ENCODE assay signal across 22 cellular contexts in genomic region chr6:657743-658142, GRCh38. TPM values are rescaled to one million over a fixed set of nuclear protein-coding genes. Genes with fewer than 3 reads are reported as not detected.
DNase-seq lines count a peak whose midpoint lies in the region; ATAC-seq, FAIRE-seq and TF ChIP-seq lines count a peak whose summit lies in the region.
"Had no signal": no experiment of that assay in that cellular context is flagged by ENCODE, and none has a peak within 500 bp of the region (broad histone marks: within the 10 kb centered on the region; RNA-seq: fewer than 3 reads in every experiment).

No MANE protein-coding gene starts in this region.

- peaks cover 25% of the 10 kb centered on the region for H3K4me1 ChIP-seq in CD8-positive, alpha-beta T cell (ENCODE audit: insufficient read depth, low read length)
- H3K4me1 ChIP-seq in Loucy (ENCODE audit: insufficient read depth, low read length, poor library complexity, severe bottlenecking), result peaks cover 42% of the 10 kb centered on the region
- H3K4me1 ChIP-seq in osteoblast (ENCODE audit: insufficient read depth, low read length), result peaks cover 9% of the 10 kb centered on the region
- H3K4me1 ChIP-seq: BE2C had no signal

- no peak for DNase-seq in CD8-positive, alpha-beta T cell
- DNase-seq in brain microvascular endothelial cell (no peak), osteoblast (ENCODE audit: insufficient read length, low spot score, missing footprints) (peak; percentile 43), T-helper 2 cell (no peak), D721Med (ENCODE audit: insufficient read length, low spot score) (no peak)
- no peak for DNase-seq in activated CD4-positive, alpha-beta T cell treated with anti-CD3 and anti-CD28 coated beads for 36 hours
- DNase-seq: BE2C; CD4-positive, CD25-positive, alpha-beta regulatory T cell; COR-L47; DMS 273 treated with DMSO at 0.1 percent for 48 hours; DMS79 treated with DMSO at 0.1 percent for 48 hours; H9; Kasumi-1; MG63; NCI-H1417; NCI-H1694 treated with DMSO at 0.1 percent for 48 hours; NCI-H2081 treated with DMSO at 0.1 percent for 48 hours; NCI-H2171 treated with DMSO at 0.1 percent for 48 hours; NCI-H524 treated with DMSO at 0.1 percent for 48 hours had no signal

- H3K4me3 ChIP-seq in CD8-positive, alpha-beta T cell (ENCODE audit: low read depth, low read length), result no peak overlapping the region
- H3K4me3 ChIP-seq in Loucy (ENCODE audit: low read length, poor library complexity, severe bottlenecking) (no peak overlapping the region), brain microvascular endothelial cell (ENCODE audit: low read depth, low read length) (no peak overlapping the region), osteoblast (ENCODE audit: insufficient read depth, low read length) (peak overlapping the region; percentile 10)
- H3K4me3 ChIP-seq: MG63 had no signal

- POLR2A ChIA-PET in CD8-positive, alpha-beta T cell (lab: Charles Lee), result no interaction called here
- POLR2A ChIA-PET in activated CD4-positive, alpha-beta T cell treated with anti-CD3 and anti-CD28 coated beads for 36 hours (lab: Charles Lee), result no interaction called here

- H3K36me3 ChIP-seq in CD8-positive, alpha-beta T cell (ENCODE audit: insufficient read depth, low read length), result peaks cover 5% of the 10 kb centered on the region
- H3K36me3 ChIP-seq in Loucy (ENCODE audit: insufficient read depth, low read length) (no peaks in the 10 kb centered on the region), brain microvascular endothelial cell (replicated peaks) (peaks cover 6% of the 10 kb centered on the region), osteoblast (ENCODE audit: insufficient read depth, low read length) (no peaks in the 10 kb centered on the region)
- H3K36me3 ChIP-seq: BE2C, MG63 had no signal

- intact Hi-C loops in CD8-positive, alpha-beta T cell (cut with DNase I, micrococcal nuclease), result no loop called here
- intact Hi-C loops in activated CD4-positive, alpha-beta T cell treated with anti-CD3 and anti-CD28 coated beads for 36 hours (cut with DNase I, micrococcal nuclease), result loop anchor here in 1 of 2 experiments (5.0 kb wide), 1 partner anchor 35 kb away; the partner anchor contains the start of gene EXOC2

- H3K79me2 ChIP-seq in Loucy (ENCODE audit: insufficient read depth, low read length), result peaks cover 32% of the 10 kb centered on the region
- H3K79me2 ChIP-seq in osteoblast (ENCODE audit: insufficient read depth, low read length), result peaks cover 60% of the 10 kb centered on the region

- H3K4me1 Mint-ChIP-seq in CD8-positive, alpha-beta T cell (ENCODE audit: low read depth), result peaks cover 61% of the 10 kb centered on the region
- H3K4me1 Mint-ChIP-seq in activated CD4-positive, alpha-beta T cell treated with anti-CD3 and anti-CD28 coated beads for 36 hours, result peaks cover 48% of the 10 kb centered on the region

- no peak overlapping the region for H3K27ac ChIP-seq in CD8-positive, alpha-beta T cell (ENCODE audit: low read depth, low read length)
- H3K27ac ChIP-seq in brain microvascular endothelial cell (peak overlapping the region; percentile 91), osteoblast (ENCODE audit: low read depth, low read length) (peak overlapping the region; percentile 95)

- no peak overlapping the region for H3K4me3 Mint-ChIP-seq in CD8-positive, alpha-beta T cell
- H3K4me3 Mint-ChIP-seq in activated CD4-positive, alpha-beta T cell treated with anti-CD3 and anti-CD28 coated beads for 36 hours, result no peak overlapping the region
- H3K4me3 Mint-ChIP-seq: CD4-positive, CD25-positive, alpha-beta regulatory T cell; H9; HFFc6 had no signal

- H3K9me2 ChIP-seq in Loucy (replicated peaks; ENCODE audit: low read depth, low read length), result no peaks in the 10 kb centered on the region

- H2AFZ ChIP-seq in Loucy (ENCODE audit: low read length), result no peak overlapping the region
- no peak overlapping the region for H2AFZ ChIP-seq in osteoblast (ENCODE audit: low read length)

- H3K9me3 Mint-ChIP-seq in CD8-positive, alpha-beta T cell, result peaks cover 2% of the 10 kb centered on the region
- H3K9me3 Mint-ChIP-seq in activated CD4-positive, alpha-beta T cell treated with anti-CD3 and anti-CD28 coated beads for 36 hours (ENCODE audit: low read depth), result peaks cover 3% of the 10 kb centered on the region
- H3K9me3 Mint-ChIP-seq: H9, HFFc6 had no signal

- H4K20me1 ChIP-seq in Loucy (ENCODE audit: insufficient read depth, low read length, poor library complexity, severe bottlenecking) (peaks cover 2% of the 10 kb centered on the region), osteoblast (ENCODE audit: insufficient read depth, low read length) (peaks cover 8% of the 10 kb centered on the region)

- CTCF ChIA-PET in CD8-positive, alpha-beta T cell (lab: Charles Lee), result no interaction called here
- CTCF ChIA-PET in activated CD4-positive, alpha-beta T cell treated with anti-CD3 and anti-CD28 coated beads for 36 hours (lab: Charles Lee), result no interaction called here

- ATAC-seq in CD8-positive, alpha-beta T cell, result no peak
- no peak for ATAC-seq in activated CD4-positive, alpha-beta T cell treated with anti-CD3 and anti-CD28 coated beads for 36 hours

- peak overlapping the region; percentile 29 for H3K9ac ChIP-seq in Loucy (ENCODE audit: low read depth, low read length, poor library complexity, severe bottlenecking)

- no peak for FAIRE-seq in D721Med (lab: Jason Lieb, UNC)
- FAIRE-seq: RCC 7860 had no signal

- peak overlapping the region; percentile 58 for H3K4me2 ChIP-seq in Loucy (ENCODE audit: low read depth, low read length, poor library complexity, severe bottlenecking)
- H3K4me2 ChIP-seq in osteoblast (ENCODE audit: insufficient read depth, low read length), result peak overlapping the region; percentile 63

- in situ Hi-C loops in brain microvascular endothelial cell (cut with HindIII; ENCODE audit: low pct_ligation_motif_present, low sequenced_read_pairs), result no loop called here

- no peaks in the 10 kb centered on the region for H3F3A ChIP-seq in Loucy (ENCODE audit: low read depth)

- no peaks in the 10 kb centered on the region for H3K9me3 ChIP-seq in CD8-positive, alpha-beta T cell (ENCODE audit: low read length)
- H3K9me3 ChIP-seq in Loucy (ENCODE audit: insufficient read depth, low read depth, low read length), result no peaks in the 10 kb centered on the region
- H3K9me3 ChIP-seq in osteoblast (ENCODE audit: low read depth, low read length), result no peaks in the 10 kb centered on the region
- H3K9me3 ChIP-seq: BE2C, MG63 had no signal

- H3K36me3 Mint-ChIP-seq in CD8-positive, alpha-beta T cell, result peaks cover 34% of the 10 kb centered on the region
- H3K36me3 Mint-ChIP-seq in activated CD4-positive, alpha-beta T cell treated with anti-CD3 and anti-CD28 coated beads for 36 hours (ENCODE audit: low read depth), result peaks cover 21% of the 10 kb centered on the region

- no peaks in the 10 kb centered on the region for H3K27me3 ChIP-seq in CD8-positive, alpha-beta T cell (ENCODE audit: insufficient read depth, low read length)
- H3K27me3 ChIP-seq in Loucy (ENCODE audit: insufficient read depth, low read length, poor library complexity, severe bottlenecking) (no peaks in the 10 kb centered on the region), brain microvascular endothelial cell (replicated peaks) (no peaks in the 10 kb centered on the region), osteoblast (ENCODE audit: insufficient read depth, low read length) (no peaks in the 10 kb centered on the region)
- H3K27me3 ChIP-seq: BE2C, MG63 had no signal

- TF ChIP-seq CTCF in CD8-positive, alpha-beta T cell (IDR thresholded peaks at IDR 0.05), result no peak
- no peak for TF ChIP-seq CTCF in Loucy (conservative IDR thresholded peaks at IDR 0.05; ENCODE audit: low read length)
- TF ChIP-seq CTCF in brain microvascular endothelial cell (IDR thresholded peaks at IDR 0.05; ENCODE audit: low read depth, low read length, missing control alignments), result no peak
- no peak for TF ChIP-seq CTCF in osteoblast (IDR thresholded peaks at IDR 0.05; ENCODE audit: extremely low read depth, low read depth, low read length)
- no peak for TF ChIP-seq CTCF in D721Med (IDR thresholded peaks at IDR 0.05; ENCODE audit: insufficient read depth, missing control alignments)

- H3K27ac Mint-ChIP-seq in CD8-positive, alpha-beta T cell, result peak overlapping the region; percentile 21
- no peak overlapping the region for H3K27ac Mint-ChIP-seq in activated CD4-positive, alpha-beta T cell treated with anti-CD3 and anti-CD28 coated beads for 36 hours

- H3K27me3 Mint-ChIP-seq in CD8-positive, alpha-beta T cell (ENCODE audit: low read depth), result no peaks in the 10 kb centered on the region
- H3K27me3 Mint-ChIP-seq in activated CD4-positive, alpha-beta T cell treated with anti-CD3 and anti-CD28 coated beads for 36 hours, result no peaks in the 10 kb centered on the region
- H3K27me3 Mint-ChIP-seq: CD4-positive, CD25-positive, alpha-beta regulatory T cell had no signal

RNA-seq across cellular contexts. Expression of gene HUS1B, which starts 0.8 kb away (rescaled TPM):
- total RNA-seq in CD8-positive, alpha-beta T cell, result 1 to 10 TPM; 2.8 to 4.5 TPM
- 0.59 and 0.72 TPM in 2 replicates for total RNA-seq in osteoblast
- under 1 TPM; 0.42 to 0.87 TPM for total RNA-seq in activated CD4-positive, alpha-beta T cell treated with anti-CD3 and anti-CD28 coated beads for 36 hours

RNA-seq across cellular contexts. Expression of gene EXOC2, which starts 35.2 kb away (rescaled TPM):
- total RNA-seq in CD8-positive, alpha-beta T cell, result 10 to 100 TPM; 19.3 to 21.2 TPM
- 19.5 and 22.4 TPM in 2 replicates for total RNA-seq in osteoblast
- total RNA-seq in activated CD4-positive, alpha-beta T cell treated with anti-CD3 and anti-CD28 coated beads for 36 hours, result 10 to 100 TPM; 31.9 to 38.9 TPM
